Comparison of ENCODE assay signal across 1 cellular context in genomic region chr1:239044829-239045228, GRCh38.
TF ChIP-seq lines count a peak whose summit lies in the region.

No MANE protein-coding gene starts in this region.

TF ChIP-seq in GM23338, 12 proteins besides CTCF, POLR2A, EP300 and RAD21 (continued from another document):
- TF ChIP-seq STAT1 (IDR thresholded peaks at IDR 0.05; ENCODE audit: unreplicated experiment) (no peak), POLR2AphosphoS5 (IDR thresholded peaks at IDR 0.05; ENCODE audit: low read depth) (no peak), JUNB (IDR thresholded peaks at IDR 0.05; ENCODE audit: unreplicated experiment) (no peak), ZNF462 (CRISPR knock-in tag; IDR thresholded peaks at IDR 0.05) (no peak), ZNF114 (CRISPR knock-in tag; IDR thresholded peaks at IDR 0.05) (no peak)
